Comparison of ENCODE assay signal across 22 cellular contexts in the genomic region with DNA sequence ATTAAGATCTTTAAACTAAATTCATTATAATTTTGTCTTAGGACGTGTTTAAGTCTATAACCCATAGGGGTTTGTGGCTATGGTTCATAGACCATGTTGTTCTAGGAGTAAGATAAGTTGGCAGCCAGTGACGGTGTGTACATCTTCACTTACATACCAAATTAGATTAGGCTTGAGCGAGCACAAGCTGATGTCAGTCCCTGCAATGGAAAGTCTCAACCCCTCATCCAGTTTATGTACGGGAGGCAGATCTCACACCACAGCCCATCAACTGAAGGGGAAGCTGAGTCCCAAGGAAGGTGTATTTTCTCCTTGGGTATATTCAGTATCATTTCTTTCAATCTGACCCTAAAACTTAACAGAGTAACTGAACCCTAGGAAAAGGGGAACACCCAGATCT. TPM values are rescaled to one million over a fixed set of nuclear protein-coding genes. Genes with fewer than 3 reads are reported as not detected.
DNase-seq lines count a peak whose midpoint lies in the region; ATAC-seq, FAIRE-seq and TF ChIP-seq lines count a peak whose summit lies in the region.
"Had no signal": no experiment of that assay in that cellular context is flagged by ENCODE, and none has a peak within 500 bp of the region (broad histone marks: within the 10 kb centered on the region; RNA-seq: fewer than 3 reads in every experiment).

No MANE protein-coding gene starts in this region.

- POLR2A ChIA-PET in HepG2 (lab: Yijun Ruan, JAX) (no interaction called here), H1 (lab: Charles Lee; ENCODE audit: partially characterized antibody) (no interaction called here)

- no TSS peak for BruUV-seq in HepG2 (replicated peaks; lab: Mats Ljungman, UMichigan)

- no peak overlapping the region for H2BK12ac ChIP-seq in H1 (ENCODE audit: low read depth, low read length)

- TF ChIP-seq RAD21 in HepG2 (CRISPR knock-in tag; IDR thresholded peaks at IDR 0.05): no peak
- no peak for TF ChIP-seq RAD21 in H1 (IDR thresholded peaks at IDR 0.05 in 1 of 2, conservative IDR thresholded peaks at IDR 0.05 in 1 of 2; ENCODE audit: low read depth in 2 of 2, low read length in 2 of 2)

- no peak overlapping the region for H2BK15ac ChIP-seq in H1 (ENCODE audit: low read length)

- CTCF ChIA-PET in HepG2 (lab: Yijun Ruan, JAX; ENCODE audit: low intra/inter-chr PET ratio, low total read pairs): no interaction called here
- CTCF ChIA-PET in H1 (lab: Charles Lee; ENCODE audit: partially characterized antibody): interaction anchor here (1.2 to 4.0 kb wide), 6 partner anchors 11 to 208 kb away, joined by 3 to 14 read pairs (median 5); no protein-coding TSS in a partner anchor

- H2BK5ac ChIP-seq in H1 (ENCODE audit: low read depth, low read length): no peak overlapping the region

- 14% methylated on average over 4 of the region's 4 CpGs for WGBS in HepG2 (ENCODE audit: low lambda C conversion rate)
- WGBS in right lobe of liver (ENCODE audit: insufficient coverage, low coverage, low lambda C conversion rate, missing lambda C conversion rate): 92% methylated on average over 3 of the region's 4 CpGs
- WGBS in H1 (ENCODE audit: extremely low coverage in 1 of 2, insufficient coverage in 1 of 2, insufficient read length in 1 of 2, insufficient replicate concordance in 2 of 2, low coverage in 1 of 2, low lambda C conversion rate in 2 of 2, missing lambda C conversion rate in 1 of 2), 2 experiments: 89% methylated on average over 4 of the region's 4 CpGs; no CpG with 5 or more reads in 1 of the 2 experiments

- no peak overlapping the region for H4K91ac ChIP-seq in H1 (replicated peaks; ENCODE audit: insufficient read length, low read length)

- H3K4me2 ChIP-seq in HepG2 (ENCODE audit: low read depth, low read length) (no peak overlapping the region), H1 (ENCODE audit: insufficient read depth in 1 of 2, low read depth in 2 of 2, low read length in 2 of 2) (no peak overlapping the region)
- H3K4me2 ChIP-seq: GM23338 had no signal

- no peak overlapping the region for H2BK120ac ChIP-seq in H1 (replicated peaks; ENCODE audit: low read depth, low read length)

- TF ChIP-seq POLR2A in HepG2 (IDR thresholded peaks at IDR 0.05; ENCODE audit: insufficient read depth in 1 of 2, low read depth in 2 of 2, low read length in 2 of 2) (no peak), right lobe of liver (IDR thresholded peaks at IDR 0.05) (no peak), H1 (IDR thresholded peaks at IDR 0.05; ENCODE audit: control extremely low read depth in 1 of 2, low read depth in 2 of 2, low read length in 2 of 2) (no peak)

- H2AK5ac ChIP-seq in H1 (ENCODE audit: low read depth, low read length): no peak overlapping the region

- FAIRE-seq in HepG2 (lab: Jason Lieb, UNC): no peak
- FAIRE-seq in H1 (lab: Jason Lieb, UNC): no peak
- FAIRE-seq: GM12891, GM18507, HTR-8/SVneo had no signal

- TF ChIP-seq CTCF in HepG2 (CRISPR knock-in tag; IDR thresholded peaks at IDR 0.05) (no peak), right lobe of liver (IDR thresholded peaks at IDR 0.05) (no peak), H1 (IDR thresholded peaks at IDR 0.05; ENCODE audit: control extremely low read depth in 1 of 3, insufficient read depth in 1 of 3, low read depth in 1 of 3, low read length in 3 of 3) (no peak)

- H2AFZ ChIP-seq in HepG2 (ENCODE audit: low read length) (peak overlapping the region; percentile 12), H1 (ENCODE audit: low read length) (0 out of 2 replicates have a peak overlapping the region, but pooled peaks have one; percentile 36)
- H2AFZ ChIP-seq: GM23338 had no signal

- peaks cover 3% of the 10 kb centered on the region; the same call in 1 of the 2 replicates for H3K23me2 ChIP-seq in H1 (ENCODE audit: low read depth, low read length)

- H3K36me3 ChIP-seq in HepG2 (replicated peaks in 1 of 2; ENCODE audit: control insufficient read depth in 1 of 2, insufficient read depth in 2 of 2, low read length in 2 of 2) (no peaks in the 10 kb centered on the region), right lobe of liver (no peaks in the 10 kb centered on the region), H1 (ENCODE audit: control insufficient read depth in 2 of 4, insufficient read depth in 4 of 4, low read length in 3 of 4) (no peaks in the 10 kb centered on the region)

- H3K23ac ChIP-seq in H1 (ENCODE audit: insufficient read length): no peak overlapping the region

- DNase-seq in HepG2 (ENCODE audit: low spot score) (no peak), right lobe of liver (no peak), OCI-M1 (lab: John Stamatoyannopoulos, UW) (peak; percentile 43), H1 (ENCODE audit: low read depth in 1 of 2, low spot score in 2 of 2) (no peak), pons (ENCODE audit: low spot score) (no peak), NCI-H2029 treated with DMSO at 0.1 percent for 48 hours (lab: John Stamatoyannopoulos, UW) (no peak), cortex of kidney (lab: John Stamatoyannopoulos, UW) (no peak)
- DNase-seq: 8988T; C1 segment of cervical spinal cord; CD4-positive, CD25-positive, alpha-beta regulatory T cell; CD8-positive, alpha-beta memory T cell; COR-L47; DMS 273 treated with DMSO at 0.1 percent for 48 hours; DMS53; DND-41; EL; H7 had no signal

- no peak overlapping the region for H3K14ac ChIP-seq in H1 (ENCODE audit: insufficient read length)

- intact Hi-C loops in HepG2 (cut with micrococcal nuclease; ENCODE audit: unreplicated experiment) (no loop called here), right lobe of liver (cut with DNase I) (no loop called here)

- H3K9me3 ChIP-seq in HepG2 (ENCODE audit: low read length) (no peaks in the 10 kb centered on the region), right lobe of liver (no peaks in the 10 kb centered on the region), H1 (ENCODE audit: insufficient read depth in 2 of 2, low read depth in 1 of 2, low read length in 1 of 2) (no peaks in the 10 kb centered on the region)

- H3K27me3 ChIP-seq in HepG2 (ENCODE audit: control insufficient read depth in 1 of 2, insufficient read depth in 2 of 2, low read length in 2 of 2) (peaks cover 2 to 12% of the 10 kb centered on the region in 2 experiments; a peak in 4 of 5 replicates), right lobe of liver (no peaks in the 10 kb centered on the region), H1 (replicated peaks in 1 of 4; ENCODE audit: control insufficient read depth in 3 of 4, extremely low read depth in 1 of 4, insufficient read depth in 3 of 4, low read length in 3 of 4) (no peaks in the 10 kb centered on the region)

- H2BK20ac ChIP-seq in H1 (ENCODE audit: low read length): no peak overlapping the region

- H3K4me1 ChIP-seq in HepG2 (ENCODE audit: insufficient read depth, low read length): peaks cover 10% of the 10 kb centered on the region
- peaks cover 0 to 4% (median 0%) of the 10 kb centered on the region in 4 donors for H3K4me1 ChIP-seq in right lobe of liver
- H3K4me1 ChIP-seq in H1 (replicated peaks in 1 of 4; ENCODE audit: control insufficient read depth in 3 of 4, insufficient read depth in 4 of 4, low read length in 3 of 4): no peaks in the 10 kb centered on the region; a peak in 1 of 7 replicates

- no peaks in the 10 kb centered on the region for H3K79me2 ChIP-seq in HepG2 (ENCODE audit: insufficient read depth, low read length)
- no peaks in the 10 kb centered on the region for H3K79me2 ChIP-seq in H1 (ENCODE audit: control insufficient read depth in 1 of 2, insufficient read depth in 2 of 2, low read length in 2 of 2)

- no peak overlapping the region for H3K4ac ChIP-seq in H1 (replicated peaks; ENCODE audit: insufficient read length, low read depth, low read length)

- no peak overlapping the region for H4K8ac ChIP-seq in H1 (ENCODE audit: extremely low read depth, insufficient read depth, low read length)

- no peak overlapping the region for H4K5ac ChIP-seq in H1 (ENCODE audit: insufficient read length, low read depth, low read length)

- no peak overlapping the region for H3K18ac ChIP-seq in H1 (ENCODE audit: extremely low read depth, low read length)

- H3K4me3 ChIP-seq in HepG2 (replicated peaks in 1 of 3; ENCODE audit: insufficient read depth in 1 of 3, low read depth in 2 of 3, low read length in 3 of 3) (no peak overlapping the region), right lobe of liver (no peak overlapping the region), H1 (ENCODE audit: extremely low read depth in 1 of 4, insufficient read depth in 2 of 4, low read depth in 3 of 4, low read length in 4 of 4) (no peak overlapping the region)
- H3K4me3 ChIP-seq: GM23338 had no signal

- H3K27ac ChIP-seq in HepG2 (ENCODE audit: extremely low read length, insufficient read depth, low read length) (no peak overlapping the region), right lobe of liver (no peak overlapping the region), H1 (ENCODE audit: low read depth, low read length) (no peak overlapping the region)

- ATAC-seq in HepG2 (no peak), right lobe of liver (no peak)
- ATAC-seq: GM23338, HCT116 had no signal

- TF ChIP-seq EP300 in HepG2 (IDR thresholded peaks at IDR 0.05; ENCODE audit: low read depth in 2 of 2, low read length in 2 of 2): no peak
- TF ChIP-seq EP300 in HepG2 (CRISPR knock-in tag; IDR thresholded peaks at IDR 0.05; ENCODE audit: borderline replicate concordance): no peak
- no peak for TF ChIP-seq EP300 in H1 (IDR thresholded peaks at IDR 0.05; ENCODE audit: borderline replicate concordance in 1 of 2, low read depth in 2 of 2, low read length in 2 of 2)

- H4K20me1 ChIP-seq in HepG2 (ENCODE audit: insufficient read depth, low read length): no peaks in the 10 kb centered on the region
- H4K20me1 ChIP-seq in H1 (replicated peaks in 1 of 2; ENCODE audit: control insufficient read depth in 1 of 2, insufficient read depth in 2 of 2, low read length in 2 of 2): no peaks in the 10 kb centered on the region

- no peak overlapping the region for H3K9ac ChIP-seq in HepG2 (ENCODE audit: insufficient read depth, low read depth, low read length)
- H3K9ac ChIP-seq in H1 (replicated peaks in 1 of 4; ENCODE audit: extremely low read depth in 1 of 4, low read depth in 3 of 4, low read length in 3 of 4): no peak overlapping the region

- H3K79me1 ChIP-seq in H1 (ENCODE audit: low read depth, low read length): no peaks in the 10 kb centered on the region

- in situ Hi-C loops in HepG2 (cut with HindIII; ENCODE audit: extremely low pct_ligation_motif_present, low pct_unique_long_range_greater_than_20kb): no loop called here

- H3K56ac ChIP-seq in H1 (replicated peaks; ENCODE audit: insufficient read length, low read depth, low read length): no peak overlapping the region

RNA-seq across cellular contexts. Expression of a gene that starts 5.1 kb away (rescaled TPM):
- 48.0 and 85.7 TPM in 2 replicates for total RNA-seq in HepG2 (2016; rRNA removed; fragmentation: Illumina TruSeq; extraction: Trizol)
- 3.2 and 3.5 TPM in 2 replicates for total RNA-seq in HepG2 (2016; cell fraction: cytosol; rRNA removed; fragmentation: Illumina TruSeq; extraction: Trizol; ENCODE audit: low read depth)
- 46.4 and 83.6 TPM in 2 replicates for total RNA-seq in HepG2 (2016; cell fraction: insoluble cytoplasmic fraction; rRNA removed; fragmentation: Illumina TruSeq; extraction: Trizol)
- 7.5 and 8.5 TPM in 2 replicates for total RNA-seq in HepG2 (2016; cell fraction: membrane; rRNA removed; fragmentation: Illumina TruSeq; extraction: Trizol)
- 37.1 and 40.3 TPM in 2 replicates for total RNA-seq in HepG2 (2016; cell fraction: nucleus; rRNA removed; fragmentation: Illumina TruSeq; extraction: Trizol)
- 7.6 and 11.7 TPM in 2 replicates for polyA plus RNA-seq in HepG2 (2011; rRNA removed)
- polyA plus RNA-seq in HepG2 (2011; cell fraction: cytosol; rRNA removed): 4.1 and 6.7 TPM in 2 replicates
- 5.1 and 6.5 TPM in 2 replicates for polyA plus RNA-seq in HepG2 (2011; cell fraction: nucleus; rRNA removed)
- 27.9 and 52.1 TPM in 2 replicates for polyA plus RNA-seq in HepG2 (2012)
- polyA plus RNA-seq in HepG2 (2016; cell fraction: cytosol; fragmentation: Illumina TruSeq; extraction: Trizol; ENCODE audit: low read depth): 0.59 and 0.88 TPM in 2 replicates
- 68.8 and 70.8 TPM in 2 replicates for polyA plus RNA-seq in HepG2 (2016; cell fraction: insoluble cytoplasmic fraction; fragmentation: Illumina TruSeq; extraction: Trizol; ENCODE audit: low read depth)
- polyA plus RNA-seq in HepG2 (2016; cell fraction: membrane; fragmentation: Illumina TruSeq; extraction: Trizol; ENCODE audit: low read depth): 1.4 and 1.9 TPM in 2 replicates
- polyA plus RNA-seq in HepG2 (2016; cell fraction: nucleus; fragmentation: Illumina TruSeq; extraction: Trizol; ENCODE audit: insufficient read depth, low read depth): 43.2 and 43.3 TPM in 2 replicates
- polyA minus RNA-seq in HepG2 (2011; rRNA and poly(A)+ RNA removed; ENCODE audit: low replicate concordance): 4.0 and 7.2 TPM in 2 replicates
- 14.2 and 14.6 TPM in 2 replicates for polyA minus RNA-seq in HepG2 (2011; cell fraction: cytosol; rRNA and poly(A)+ RNA removed)
- 16.0 and 18.0 TPM in 2 replicates for polyA minus RNA-seq in HepG2 (2011; cell fraction: nucleus; rRNA and poly(A)+ RNA removed)
- 10 to 100 TPM in 5 of 6 experiments, 1 to 10 TPM in 1; 9.9 to 14.0 (median 11.9) TPM for total RNA-seq in right lobe of liver
- 89.8 and 93.4 TPM in 2 replicates for total RNA-seq in H1 (2021; fragmentation: NEBNext Ultra II Directional; extraction: Animal tissue kit (Norgen Biotek cat#: 25700))
- polyA plus RNA-seq in H1 (2011; rRNA removed): 7.8 and 12.7 TPM in 2 replicates
- polyA plus RNA-seq in H1 (2011; cell fraction: cytosol; rRNA removed): 29.8 TPM
- 5.9 TPM for polyA plus RNA-seq in H1 (2011; cell fraction: nucleus; rRNA removed)
- polyA plus RNA-seq in H1 (2012, experiment 1 of 2): 44.2 to 101 TPM (median 59.5 TPM) in 4 replicates
- polyA plus RNA-seq in H1 (2012, experiment 2 of 2): 4.2 TPM
- polyA plus RNA-seq in H1 (2013, experiment 1 of 2): 65.2 TPM
- polyA plus RNA-seq in H1 (2013, experiment 2 of 2): 67.9 TPM
- polyA minus RNA-seq in H1 (2011; rRNA and poly(A)+ RNA removed): 14.4 and 18.6 TPM in 2 replicates
- 23.2 TPM for polyA minus RNA-seq in H1 (2011; cell fraction: cytosol; rRNA and poly(A)+ RNA removed)
- polyA minus RNA-seq in H1 (2011; cell fraction: nucleus; rRNA and poly(A)+ RNA removed): 21.7 TPM
